1 cellular context compared by ENCODE assay signal in genomic region chr16:22728167-22728836, GRCh38.
A peak's percentile ranks its signal among the peaks of the same experiment; 100 is the strongest.
TF ChIP-seq lines count a peak whose summit lies in the region.

No MANE protein-coding gene starts in this region.

TF ChIP-seq in SK-N-SH, 30 proteins besides CTCF, POLR2A, EP300 and RAD21 (continued from another document):
- TF ChIP-seq YY1 (IDR thresholded peaks at IDR 0.05; ENCODE audit: low read depth), result no peak
- TF ChIP-seq RFX5 (IDR thresholded peaks at IDR 0.05; ENCODE audit: low read length), result no peak
- TF ChIP-seq TAF1 (IDR thresholded peaks at IDR 0.05; ENCODE audit: borderline replicate concordance, low read depth, low read length), result no peak
- no peak for TF ChIP-seq JUND (IDR thresholded peaks at IDR 0.05)
- peak; percentile 30; the same call in 1 of the 2 replicates for TF ChIP-seq MXI1 (IDR thresholded peaks at IDR 0.05; ENCODE audit: low read depth, low read length)
- no peak for TF ChIP-seq RXRA (IDR thresholded peaks at IDR 0.05; ENCODE audit: borderline replicate concordance, low read depth)
- no peak for TF ChIP-seq MEF2A (IDR thresholded peaks at IDR 0.05; ENCODE audit: borderline replicate concordance, low read depth)
- no peak for TF ChIP-seq REST (IDR thresholded peaks at IDR 0.05; ENCODE audit: low read depth, low read length)
- TF ChIP-seq NFIC (IDR thresholded peaks at IDR 0.05; ENCODE audit: borderline replicate concordance), result no peak
- peak; percentile 30 for TF ChIP-seq CHD2 (IDR thresholded peaks at IDR 0.05; ENCODE audit: low read length, partially characterized antibody)
- TF ChIP-seq USF2 (IDR thresholded peaks at IDR 0.05; ENCODE audit: borderline replicate concordance, low read depth, low read length), result no peak
- no peak for TF ChIP-seq IRF3 (IDR thresholded peaks at IDR 0.05; ENCODE audit: low read depth, low read length)
- no peak for TF ChIP-seq FOXM1 (IDR thresholded peaks at IDR 0.05; ENCODE audit: low read depth)
- TF ChIP-seq PBX3 (IDR thresholded peaks at IDR 0.05), result no peak
- no peak for TF ChIP-seq MAX (IDR thresholded peaks at IDR 0.05; ENCODE audit: low read depth)
- TF ChIP-seq ELF1 (IDR thresholded peaks at IDR 0.05), result no peak
- no peak for TF ChIP-seq SIN3A (IDR thresholded peaks at IDR 0.05; ENCODE audit: borderline replicate concordance, low read depth, low read length)
- 0 out of 2 replicates have a peak, but pooled peaks have one; percentile 5 for TF ChIP-seq TCF12 (IDR thresholded peaks at IDR 0.05)
- peak; percentile 84 for TF ChIP-seq RCOR1 (IDR thresholded peaks at IDR 0.05; ENCODE audit: low read length)
- 0 out of 2 replicates have a peak, but pooled peaks have one; percentile 63 for TF ChIP-seq FOXJ3 (CRISPR knock-in tag; IDR thresholded peaks at IDR 0.05)
- no peak; the same call in 1 of the 2 replicates for TF ChIP-seq SMC3 (IDR thresholded peaks at IDR 0.05; ENCODE audit: low read depth, low read length)
- no peak for TF ChIP-seq NRF1 (IDR thresholded peaks at IDR 0.05; ENCODE audit: low read depth, low read length)
- no peak for TF ChIP-seq FOSL2 (IDR thresholded peaks at IDR 0.05; ENCODE audit: borderline replicate concordance, low read depth)
- TF ChIP-seq EZH2phosphoT487 (IDR thresholded peaks at IDR 0.05; ENCODE audit: borderline replicate concordance, low read depth), result no peak
- no peak for TF ChIP-seq GABPA (IDR thresholded peaks at IDR 0.05; ENCODE audit: low read depth)
